26 cellular contexts compared by ENCODE assay signal in the genomic region with DNA sequence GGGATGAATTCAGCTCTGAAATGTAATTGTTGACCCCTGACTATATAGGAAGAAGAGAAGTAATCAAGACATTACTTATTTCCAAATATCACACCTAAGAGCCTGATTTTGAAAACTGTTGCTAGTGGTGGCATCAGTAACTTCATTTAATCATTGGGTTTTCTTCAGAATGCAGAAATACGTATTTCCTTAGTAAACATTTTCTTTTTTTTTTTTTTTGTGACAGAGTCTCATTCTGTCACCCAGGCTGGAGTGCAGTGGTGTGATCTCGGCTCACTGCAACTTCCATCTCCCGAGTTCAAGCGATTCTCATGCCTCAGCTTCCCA.
DNase-seq lines count a peak whose midpoint lies in the region; ATAC-seq and TF ChIP-seq lines count a peak whose summit lies in the region.
"Had no signal": no experiment of that assay in that cellular context is flagged by ENCODE, and none has a peak within 500 bp of the region (broad histone marks: within the 10 kb centered on the region; RNA-seq: fewer than 3 reads in every experiment).

No MANE protein-coding gene starts in this region.

- H3K4me1 Mint-ChIP-seq in activated naive CD4-positive, alpha-beta T cell treated with anti-CD3 and anti-CD28 coated beads, Interleukin-2, amount 10 ng/mL, durations not matched to agents 7 days and 5 days: peaks cover 79% of the 10 kb centered on the region
- peaks cover 58% of the 10 kb centered on the region for H3K4me1 Mint-ChIP-seq in activated CD8-positive, alpha-beta T cell treated with anti-CD3 and anti-CD28 coated beads, Interleukin-2, amount 10 ng/mL, durations not matched to agents 7 days and 5 days (ENCODE audit: low read depth)
- H3K4me1 Mint-ChIP-seq: activated B cell treated with CpG ODN at 0.5 μM for 24 hours, naive B cell had no signal

- POLR2A ChIA-PET in activated CD8-positive, alpha-beta T cell treated with anti-CD3 and anti-CD28 coated beads, Interleukin-2, amount 10 ng/mL, durations not matched to agents 7 days and 5 days (lab: Charles Lee): interaction anchor here (0.7 to 1.9 kb wide), 3 partner anchors 11 to 110 kb away, joined by 4 to 6 read pairs (median 5); no protein-coding TSS in a partner anchor

- no peak overlapping the region for H3K14ac ChIP-seq in trophoblast cell (ENCODE audit: low read length)

- H3K27me3 ChIP-seq in KMS-11 (ENCODE audit: insufficient read depth, low read depth): no peaks in the 10 kb centered on the region
- no peaks in the 10 kb centered on the region for H3K27me3 ChIP-seq in trophoblast cell (ENCODE audit: insufficient read depth, low read length)
- no peaks in the 10 kb centered on the region for H3K27me3 ChIP-seq in colonic mucosa
- H3K27me3 ChIP-seq: gastroesophageal sphincter, hepatocyte, right lobe of liver, tibial nerve had no signal

- ATAC-seq in activated CD8-positive, alpha-beta T cell treated with anti-CD3 and anti-CD28 coated beads, Interleukin-2, amount 10 ng/mL, durations not matched to agents 7 days and 5 days: peak; percentile 2
- ATAC-seq: gastroesophageal sphincter, right lobe of liver had no signal

- H2AFZ ChIP-seq in KMS-11 (ENCODE audit: low read depth): peak overlapping the region; percentile 28; the same call in 1 of the 2 replicates
- H2AFZ ChIP-seq in trophoblast cell (ENCODE audit: insufficient read depth, low read length, poor library complexity): no peak overlapping the region
- H2AFZ ChIP-seq: hepatocyte had no signal

- no peaks in the 10 kb centered on the region for H3K9me3 Mint-ChIP-seq in activated naive CD4-positive, alpha-beta T cell treated with anti-CD3 and anti-CD28 coated beads, Interleukin-2, amount 10 ng/mL, durations not matched to agents 7 days and 5 days
- H3K9me3 Mint-ChIP-seq in activated CD8-positive, alpha-beta T cell treated with anti-CD3 and anti-CD28 coated beads, Interleukin-2, amount 10 ng/mL, durations not matched to agents 7 days and 5 days (ENCODE audit: insufficient read depth): no peaks in the 10 kb centered on the region
- H3K9me3 Mint-ChIP-seq: activated B cell treated with CpG ODN at 0.5 μM for 24 hours, mesothelial cell of epicardium, naive B cell had no signal

- H3K23ac ChIP-seq in trophoblast cell (ENCODE audit: low read length): no peak overlapping the region

- H3K4me2 ChIP-seq in KMS-11: peak overlapping the region; percentile 85
- H3K4me2 ChIP-seq in trophoblast cell (ENCODE audit: low read length): no peak overlapping the region
- H3K4me2 ChIP-seq: hepatocyte had no signal

- no peaks in the 10 kb centered on the region for H4K20me1 ChIP-seq in KMS-11 (ENCODE audit: insufficient read depth)

- H3K9ac ChIP-seq in KMS-11: peak overlapping the region; percentile 7; the same call in 1 of the 2 replicates
- no peak overlapping the region for H3K9ac ChIP-seq in trophoblast cell (ENCODE audit: low read length)
- H3K9ac ChIP-seq in colonic mucosa (ENCODE audit: low read depth in 2 of 2, low read length in 2 of 2): no peak overlapping the region

- H3K79me2 ChIP-seq in KMS-11 (ENCODE audit: insufficient read depth, low read depth): no peaks in the 10 kb centered on the region
- no peaks in the 10 kb centered on the region for H3K79me2 ChIP-seq in trophoblast cell (ENCODE audit: control insufficient read depth, insufficient read depth, low read length, poor library complexity)
- H3K79me2 ChIP-seq: hepatocyte had no signal

- peaks cover 75% of the 10 kb centered on the region for H3K4me1 ChIP-seq in KMS-11 (ENCODE audit: low read depth, poor library complexity, severe bottlenecking)
- peaks cover 7 to 17% of the 10 kb centered on the region in 2 experiments for H3K4me1 ChIP-seq in trophoblast cell (ENCODE audit: control insufficient read depth in 1 of 2, insufficient read depth in 2 of 2, low read length in 2 of 2)
- peaks cover 8% of the 10 kb centered on the region for H3K4me1 ChIP-seq in colonic mucosa
- H3K4me1 ChIP-seq: right lobe of liver had no signal

- H2AK5ac ChIP-seq in trophoblast cell (ENCODE audit: low read length): no peak overlapping the region

- H3K27ac ChIP-seq in KMS-11 (peak overlapping the region; percentile 66), trophoblast cell (ENCODE audit: low read depth, low read length) (no peak overlapping the region), colonic mucosa (no peak overlapping the region)
- H3K27ac ChIP-seq: gastroesophageal sphincter, hepatocyte, prostate gland, right lobe of liver, tibial nerve had no signal

- H3K36me3 ChIP-seq in KMS-11 (ENCODE audit: insufficient read depth): no peaks in the 10 kb centered on the region
- no peaks in the 10 kb centered on the region for H3K36me3 ChIP-seq in trophoblast cell (ENCODE audit: control insufficient read depth in 1 of 2, insufficient read depth in 2 of 2, low read length in 2 of 2)
- no peaks in the 10 kb centered on the region for H3K36me3 ChIP-seq in colonic mucosa
- H3K36me3 ChIP-seq: gastroesophageal sphincter, prostate gland, right lobe of liver, tibial nerve had no signal

- no peak overlapping the region for H3K18ac ChIP-seq in trophoblast cell (ENCODE audit: low read length)

- peak overlapping the region; percentile 30 for H2BK12ac ChIP-seq in trophoblast cell (ENCODE audit: low read length)

- no peak overlapping the region for H4K12ac ChIP-seq in trophoblast cell (ENCODE audit: low read depth, low read length)

- H3K27ac Mint-ChIP-seq in activated naive CD4-positive, alpha-beta T cell treated with anti-CD3 and anti-CD28 coated beads, Interleukin-2, amount 10 ng/mL, durations not matched to agents 7 days and 5 days: peak overlapping the region; percentile 89
- H3K27ac Mint-ChIP-seq in activated CD8-positive, alpha-beta T cell treated with anti-CD3 and anti-CD28 coated beads, Interleukin-2, amount 10 ng/mL, durations not matched to agents 7 days and 5 days: peak overlapping the region; percentile 20
- H3K27ac Mint-ChIP-seq: activated B cell treated with CpG ODN at 0.5 μM for 24 hours, mesothelial cell of epicardium, naive B cell had no signal

- no peak overlapping the region for H4K91ac ChIP-seq in trophoblast cell (ENCODE audit: low read depth, low read length)

- H4K8ac ChIP-seq in trophoblast cell (ENCODE audit: low read depth, low read length): no peak overlapping the region

- no peak for DNase-seq in activated naive CD4-positive, alpha-beta T cell treated with anti-CD3 and anti-CD28 coated beads, Interleukin-2, amount 10 ng/mL, durations not matched to agents 7 days and 5 days
- no peak for DNase-seq in activated naive CD4-positive, alpha-beta T cell treated with anti-CD3 and anti-CD28 coated beads, Interleukin-2, amount 50 U/mL, for 16 hours
- no peak for DNase-seq in activated CD8-positive, alpha-beta T cell treated with anti-CD3 and anti-CD28 coated beads, Interleukin-2, amount 10 ng/mL, durations not matched to agents 7 days and 5 days
- DNase-seq in trophoblast cell: no peak
- no peak for DNase-seq in NK-92 treated with Interleukin-12 subunit alpha and Interleukin-12 subunit beta, amount 100 ng/mL, for 24 hours (lab: John Stamatoyannopoulos, UW)
- DNase-seq in colonic mucosa: no peak
- no peak for DNase-seq in central memory CD4-positive, alpha-beta T cell
- DNase-seq: activated B cell treated with CpG ODN at 0.5 μM for 24 hours; activated CD4-positive, alpha-beta T cell treated with anti-CD3 and anti-CD28 coated beads, Interleukin-2, amount 50 U/mL, for 48 hours; DMS153; Kasumi-1; kidney glomerular epithelial cell; naive B cell; NCI-H1436 treated with DMSO at 0.1 percent for 48 hours; NCI-H345; occipital lobe; right lobe of liver; SHP77 treated with DMSO at 0.1 percent for 48 hours; stimulated activated CD4-positive, alpha-beta T cell treated with anti-CD3 and anti-CD28 coated beads, Interleukin-12 subunit alpha, Interleukin-12 subunit beta, amount 100 ng/mL, for 4 hours; stimulated activated CD4-positive, alpha-beta T cell treated with anti-CD3 and anti-CD28 coated beads, Interleukin-4, amount 100 ng/mL, for 1 hour had no signal

- H3K4me3 Mint-ChIP-seq in activated naive CD4-positive, alpha-beta T cell treated with anti-CD3 and anti-CD28 coated beads, Interleukin-2, amount 10 ng/mL, durations not matched to agents 7 days and 5 days: peak overlapping the region; percentile 11
- H3K4me3 Mint-ChIP-seq in activated CD8-positive, alpha-beta T cell treated with anti-CD3 and anti-CD28 coated beads, Interleukin-2, amount 10 ng/mL, durations not matched to agents 7 days and 5 days: no peak overlapping the region
- H3K4me3 Mint-ChIP-seq: activated B cell treated with CpG ODN at 0.5 μM for 24 hours, mesothelial cell of epicardium had no signal

- no peak overlapping the region for H3K4ac ChIP-seq in trophoblast cell (ENCODE audit: low read depth, low read length)

- H3K4me3 ChIP-seq in KMS-11 (IDR thresholded peaks at IDR 0.05; ENCODE audit: insufficient read depth, low read depth, low read length) (no peak overlapping the region), trophoblast cell (ENCODE audit: low read depth, low read length) (no peak overlapping the region), colonic mucosa (no peak overlapping the region)
- H3K4me3 ChIP-seq: gastroesophageal sphincter, hepatocyte, prostate gland, right lobe of liver, tibial nerve had no signal

- H2BK5ac ChIP-seq in trophoblast cell (ENCODE audit: low read depth, low read length, poor library complexity): no peak overlapping the region

- H3K9me3 ChIP-seq in trophoblast cell (ENCODE audit: insufficient read depth, low read depth, low read length) (no peaks in the 10 kb centered on the region), colonic mucosa (no peaks in the 10 kb centered on the region)
- H3K9me3 ChIP-seq: gastroesophageal sphincter, prostate gland, right lobe of liver, tibial nerve had no signal

- H3K79me1 ChIP-seq in trophoblast cell (ENCODE audit: low read length): peaks cover 5% of the 10 kb centered on the region

- CTCF ChIA-PET in activated naive CD4-positive, alpha-beta T cell treated with anti-CD3 and anti-CD28 coated beads, Interleukin-2, amount 10 ng/mL, durations not matched to agents 7 days and 5 days (lab: Charles Lee): interaction anchor here (1.1 to 2.6 kb wide), 6 partner anchors 10 to 183 kb away, joined by 4 to 14 read pairs (median 4); no protein-coding TSS in a partner anchor
- CTCF ChIA-PET in activated CD8-positive, alpha-beta T cell treated with anti-CD3 and anti-CD28 coated beads, Interleukin-2, amount 10 ng/mL, durations not matched to agents 7 days and 5 days (lab: Charles Lee): interaction anchor here (0.7 to 2.9 kb wide), 11 partner anchors 10 to 337 kb away, joined by 3 to 38 read pairs (median 4); no protein-coding TSS in a partner anchor

- intact Hi-C loops in colonic mucosa (cut with DNase I): no loop called here

- WGBS in trophoblast cell (ENCODE audit: extremely low coverage, insufficient coverage, insufficient read length): no CpG with 5 or more reads among the region's 4 CpGs

- peaks cover 8% of the 10 kb centered on the region for H3K36me3 Mint-ChIP-seq in activated naive CD4-positive, alpha-beta T cell treated with anti-CD3 and anti-CD28 coated beads, Interleukin-2, amount 10 ng/mL, durations not matched to agents 7 days and 5 days
- H3K36me3 Mint-ChIP-seq in activated CD8-positive, alpha-beta T cell treated with anti-CD3 and anti-CD28 coated beads, Interleukin-2, amount 10 ng/mL, durations not matched to agents 7 days and 5 days (ENCODE audit: low read depth): no peaks in the 10 kb centered on the region
- H3K36me3 Mint-ChIP-seq: mesothelial cell of epicardium, naive B cell had no signal

- no peak for TF ChIP-seq CTCF in KMS-11 (conservative IDR thresholded peaks at IDR 0.05; ENCODE audit: low read depth, low read length)
- TF ChIP-seq CTCF in colonic mucosa (IDR thresholded peaks at IDR 0.05): no peak

- no peaks in the 10 kb centered on the region for H3K27me3 Mint-ChIP-seq in activated naive CD4-positive, alpha-beta T cell treated with anti-CD3 and anti-CD28 coated beads, Interleukin-2, amount 10 ng/mL, durations not matched to agents 7 days and 5 days
- peaks cover 11% of the 10 kb centered on the region for H3K27me3 Mint-ChIP-seq in activated CD8-positive, alpha-beta T cell treated with anti-CD3 and anti-CD28 coated beads, Interleukin-2, amount 10 ng/mL, durations not matched to agents 7 days and 5 days (ENCODE audit: low read depth)

- no peak overlapping the region for H2BK120ac ChIP-seq in trophoblast cell (ENCODE audit: insufficient read depth, low read length, poor library complexity)
